Comparison of ENCODE assay signal across 2 cellular contexts in genomic region chr22:21867528-21868266, GRCh38.
A peak's percentile ranks its signal among the peaks of the same experiment; 100 is the strongest.
TF ChIP-seq lines count a peak whose summit lies in the region.

TSS of gene MAPK1 (minus strand) at chr22:21867645. CDS start at chr22:21867440, 205 bp downstream.

TF ChIP-seq in IMR-90, 13 proteins besides CTCF, POLR2A, EP300 and RAD21 (continued from another document):
- TF ChIP-seq MXI1 (IDR thresholded peaks at IDR 0.05; ENCODE audit: borderline replicate concordance, low read depth, low read length): peak; percentile 4; the same call in 1 of the 2 replicates
- TF ChIP-seq, protein P1, sequence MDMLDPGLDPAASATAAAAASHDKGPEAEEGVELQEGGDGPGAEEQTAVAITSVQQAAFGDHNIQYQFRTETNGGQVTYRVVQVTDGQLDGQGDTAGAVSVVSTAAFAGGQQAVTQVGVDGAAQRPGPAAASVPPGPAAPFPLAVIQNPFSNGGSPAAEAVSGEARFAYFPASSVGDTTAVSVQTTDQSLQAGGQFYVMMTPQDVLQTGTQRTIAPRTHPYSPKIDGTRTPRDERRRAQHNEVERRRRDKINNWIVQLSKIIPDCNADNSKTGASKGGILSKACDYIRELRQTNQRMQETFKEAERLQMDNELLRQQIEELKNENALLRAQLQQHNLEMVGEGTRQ (IDR thresholded peaks at IDR 0.05; ENCODE audit: low read depth, low read length): peak; percentile 84
- peak; percentile 98 for TF ChIP-seq BHLHE40 (IDR thresholded peaks at IDR 0.05; ENCODE audit: low read depth, low read length)

TF ChIP-seq in PFSK-1, 5 proteins besides CTCF, POLR2A, EP300 and RAD21 (continued from another document):
- TF ChIP-seq, protein P2, sequence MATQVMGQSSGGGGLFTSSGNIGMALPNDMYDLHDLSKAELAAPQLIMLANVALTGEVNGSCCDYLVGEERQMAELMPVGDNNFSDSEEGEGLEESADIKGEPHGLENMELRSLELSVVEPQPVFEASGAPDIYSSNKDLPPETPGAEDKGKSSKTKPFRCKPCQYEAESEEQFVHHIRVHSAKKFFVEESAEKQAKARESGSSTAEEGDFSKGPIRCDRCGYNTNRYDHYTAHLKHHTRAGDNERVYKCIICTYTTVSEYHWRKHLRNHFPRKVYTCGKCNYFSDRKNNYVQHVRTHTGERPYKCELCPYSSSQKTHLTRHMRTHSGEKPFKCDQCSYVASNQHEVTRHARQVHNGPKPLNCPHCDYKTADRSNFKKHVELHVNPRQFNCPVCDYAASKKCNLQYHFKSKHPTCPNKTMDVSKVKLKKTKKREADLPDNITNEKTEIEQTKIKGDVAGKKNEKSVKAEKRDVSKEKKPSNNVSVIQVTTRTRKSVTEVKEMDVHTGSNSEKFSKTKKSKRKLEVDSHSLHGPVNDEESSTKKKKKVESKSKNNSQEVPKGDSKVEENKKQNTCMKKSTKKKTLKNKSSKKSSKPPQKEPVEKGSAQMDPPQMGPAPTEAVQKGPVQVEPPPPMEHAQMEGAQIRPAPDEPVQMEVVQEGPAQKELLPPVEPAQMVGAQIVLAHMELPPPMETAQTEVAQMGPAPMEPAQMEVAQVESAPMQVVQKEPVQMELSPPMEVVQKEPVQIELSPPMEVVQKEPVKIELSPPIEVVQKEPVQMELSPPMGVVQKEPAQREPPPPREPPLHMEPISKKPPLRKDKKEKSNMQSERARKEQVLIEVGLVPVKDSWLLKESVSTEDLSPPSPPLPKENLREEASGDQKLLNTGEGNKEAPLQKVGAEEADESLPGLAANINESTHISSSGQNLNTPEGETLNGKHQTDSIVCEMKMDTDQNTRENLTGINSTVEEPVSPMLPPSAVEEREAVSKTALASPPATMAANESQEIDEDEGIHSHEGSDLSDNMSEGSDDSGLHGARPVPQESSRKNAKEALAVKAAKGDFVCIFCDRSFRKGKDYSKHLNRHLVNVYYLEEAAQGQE (IDR thresholded peaks at IDR 0.05; ENCODE audit: insufficient read depth in 1 of 2, low read depth in 2 of 2, low read length in 2 of 2): 0 out of 4 replicates have a peak, but pooled peaks of 1 of the 2 experiments have one; percentile 18
- TF ChIP-seq TAF1 (IDR thresholded peaks at IDR 0.05; ENCODE audit: borderline replicate concordance, insufficient read depth, low read length): peak; percentile 81; the same call in 1 of the 2 replicates
- TF ChIP-seq POLR2AphosphoS5 (IDR thresholded peaks at IDR 0.05; ENCODE audit: low read depth, low read length): peak; percentile 76
- peak; percentile 70 for TF ChIP-seq FOXP2 (optimal IDR thresholded peaks at IDR 0.05; ENCODE audit: borderline replicate concordance, extremely low read depth, extremely low read length, insufficient read depth)
